8 cellular contexts compared by ENCODE assay signal in the genomic region with DNA sequence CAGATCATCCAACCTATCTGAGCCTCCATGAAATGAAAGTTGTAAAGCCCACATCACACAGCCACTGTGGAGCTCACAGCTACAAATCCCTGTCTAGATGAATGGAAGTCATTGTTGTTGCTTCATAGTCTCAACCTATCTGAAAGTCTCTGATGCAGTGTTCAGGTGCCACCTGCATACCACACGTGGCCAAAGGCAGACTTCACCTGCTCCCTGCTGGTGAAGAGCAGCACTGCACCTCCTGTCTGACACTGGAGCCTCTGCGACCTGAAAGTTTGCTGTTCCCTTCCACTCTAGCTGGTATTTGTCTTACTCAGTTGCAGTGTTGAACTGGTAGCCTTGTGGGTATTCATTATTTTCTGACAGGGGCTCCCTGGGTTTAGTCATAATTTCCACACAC.
DNase-seq lines count a peak whose midpoint lies in the region; ATAC-seq and TF ChIP-seq lines count a peak whose summit lies in the region.

No MANE protein-coding gene starts in this region.

- DNase-seq in SIG-M5 treated with dmso at 0.1 percent for 504 hours (lab: John Stamatoyannopoulos, UW; ENCODE audit: unreplicated experiment) (peak; percentile 41), SIG-M5 (lab: John Stamatoyannopoulos, UW) (no peak), inferior parietal cortex (ENCODE audit: extremely low spot score) (no peak)
- peak in 2 of 3 experiments; percentile 21 to 26 for DNase-seq in effector memory CD8-positive, alpha-beta T cell
- peak; percentile 46 for DNase-seq in stimulated activated CD4-positive, alpha-beta T cell treated with anti-CD3 and anti-CD28 coated beads, Interleukin-12 subunit alpha, Interleukin-12 subunit beta, amount 100 ng/mL, for 4 hours

- H3K27ac Mint-ChIP-seq in effector memory CD8-positive, alpha-beta T cell = no peak overlapping the region

- H3K27me3 Mint-ChIP-seq in effector memory CD8-positive, alpha-beta T cell = peaks cover 57 to 61% of the 10 kb centered on the region in 2 donors

- H3K4me1 Mint-ChIP-seq in effector memory CD8-positive, alpha-beta T cell (ENCODE audit: low read depth in 2 of 2) = no peaks in the 10 kb centered on the region

- no peaks in the 10 kb centered on the region for H3K36me3 Mint-ChIP-seq in effector memory CD8-positive, alpha-beta T cell (ENCODE audit: insufficient read depth)

- ATAC-seq in HG02973 (IDR thresholded peaks at IDR 0.05; ENCODE audit: unreplicated experiment) (peak; percentile 71), SK-N-SH treated with all-trans-retinoic acid at 6 μM for 48 hours (peak; percentile 55; the same call in 1 of the 3 replicates), GM19328 (IDR thresholded peaks at IDR 0.05; ENCODE audit: unreplicated experiment) (no peak)
- ATAC-seq in effector memory CD8-positive, alpha-beta T cell (replicated peaks) = peak; percentile 58

- no peak overlapping the region for H3K4me3 Mint-ChIP-seq in effector memory CD8-positive, alpha-beta T cell

- no peaks in the 10 kb centered on the region for H3K9me3 Mint-ChIP-seq in effector memory CD8-positive, alpha-beta T cell

TF ChIP-seq in SK-N-SH treated with all-trans-retinoic acid at 6 μM for 48 hours, 23 proteins besides CTCF, POLR2A, EP300 and RAD21:
- TF ChIP-seq ZFP3 (CRISPR knock-in tag; IDR thresholded peaks at IDR 0.05) (no peak), CSDC2 (CRISPR knock-in tag; IDR thresholded peaks at IDR 0.05) (no peak), ZNF70 (CRISPR knock-in tag; IDR thresholded peaks at IDR 0.05) (no peak), GLIS3 (CRISPR knock-in tag; IDR thresholded peaks at IDR 0.05) (no peak), ZNF8 (CRISPR knock-in tag; IDR thresholded peaks at IDR 0.05) (no peak), OSR1 (CRISPR knock-in tag; IDR thresholded peaks at IDR 0.05) (no peak), SNAI2 (CRISPR knock-in tag; IDR thresholded peaks at IDR 0.05) (no peak), BACH2 (CRISPR knock-in tag; IDR thresholded peaks at IDR 0.05; ENCODE audit: borderline replicate concordance) (no peak), TCF4 (CRISPR knock-in tag; IDR thresholded peaks at IDR 0.05; ENCODE audit: borderline replicate concordance) (no peak), TOX (CRISPR knock-in tag; IDR thresholded peaks at IDR 0.05; ENCODE audit: borderline replicate concordance) (no peak), ISL1 (CRISPR knock-in tag; IDR thresholded peaks at IDR 0.05) (no peak), ARNTL (CRISPR knock-in tag; IDR thresholded peaks at IDR 0.05; ENCODE audit: borderline replicate concordance, low read depth) (no peak), ZNF565 (CRISPR knock-in tag; conservative IDR thresholded peaks at IDR 0.05; ENCODE audit: low read depth) (no peak), PATZ1 (CRISPR knock-in tag; IDR thresholded peaks at IDR 0.05; ENCODE audit: borderline replicate concordance) (no peak), PPARA (CRISPR knock-in tag; IDR thresholded peaks at IDR 0.05; ENCODE audit: borderline replicate concordance) (no peak), ZC3H10 (CRISPR knock-in tag; IDR thresholded peaks at IDR 0.05) (no peak), RARB (CRISPR knock-in tag; IDR thresholded peaks at IDR 0.05) (no peak)
- TF ChIP-seq, protein P1, sequence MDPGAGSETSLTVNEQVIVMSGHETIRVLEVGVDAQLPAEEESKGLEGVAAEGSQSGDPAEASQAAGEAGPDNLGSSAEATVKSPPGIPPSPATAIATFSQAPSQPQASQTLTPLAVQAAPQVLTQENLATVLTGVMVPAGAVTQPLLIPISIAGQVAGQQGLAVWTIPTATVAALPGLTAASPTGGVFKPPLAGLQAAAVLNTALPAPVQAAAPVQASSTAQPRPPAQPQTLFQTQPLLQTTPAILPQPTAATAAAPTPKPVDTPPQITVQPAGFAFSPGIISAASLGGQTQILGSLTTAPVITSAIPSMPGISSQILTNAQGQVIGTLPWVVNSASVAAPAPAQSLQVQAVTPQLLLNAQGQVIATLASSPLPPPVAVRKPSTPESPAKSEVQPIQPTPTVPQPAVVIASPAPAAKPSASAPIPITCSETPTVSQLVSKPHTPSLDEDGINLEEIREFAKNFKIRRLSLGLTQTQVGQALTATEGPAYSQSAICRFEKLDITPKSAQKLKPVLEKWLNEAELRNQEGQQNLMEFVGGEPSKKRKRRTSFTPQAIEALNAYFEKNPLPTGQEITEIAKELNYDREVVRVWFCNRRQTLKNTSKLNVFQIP (CRISPR knock-in tag; IDR thresholded peaks at IDR 0.05; ENCODE audit: borderline replicate concordance, low read depth) = no peak
- TF ChIP-seq, protein P2, sequence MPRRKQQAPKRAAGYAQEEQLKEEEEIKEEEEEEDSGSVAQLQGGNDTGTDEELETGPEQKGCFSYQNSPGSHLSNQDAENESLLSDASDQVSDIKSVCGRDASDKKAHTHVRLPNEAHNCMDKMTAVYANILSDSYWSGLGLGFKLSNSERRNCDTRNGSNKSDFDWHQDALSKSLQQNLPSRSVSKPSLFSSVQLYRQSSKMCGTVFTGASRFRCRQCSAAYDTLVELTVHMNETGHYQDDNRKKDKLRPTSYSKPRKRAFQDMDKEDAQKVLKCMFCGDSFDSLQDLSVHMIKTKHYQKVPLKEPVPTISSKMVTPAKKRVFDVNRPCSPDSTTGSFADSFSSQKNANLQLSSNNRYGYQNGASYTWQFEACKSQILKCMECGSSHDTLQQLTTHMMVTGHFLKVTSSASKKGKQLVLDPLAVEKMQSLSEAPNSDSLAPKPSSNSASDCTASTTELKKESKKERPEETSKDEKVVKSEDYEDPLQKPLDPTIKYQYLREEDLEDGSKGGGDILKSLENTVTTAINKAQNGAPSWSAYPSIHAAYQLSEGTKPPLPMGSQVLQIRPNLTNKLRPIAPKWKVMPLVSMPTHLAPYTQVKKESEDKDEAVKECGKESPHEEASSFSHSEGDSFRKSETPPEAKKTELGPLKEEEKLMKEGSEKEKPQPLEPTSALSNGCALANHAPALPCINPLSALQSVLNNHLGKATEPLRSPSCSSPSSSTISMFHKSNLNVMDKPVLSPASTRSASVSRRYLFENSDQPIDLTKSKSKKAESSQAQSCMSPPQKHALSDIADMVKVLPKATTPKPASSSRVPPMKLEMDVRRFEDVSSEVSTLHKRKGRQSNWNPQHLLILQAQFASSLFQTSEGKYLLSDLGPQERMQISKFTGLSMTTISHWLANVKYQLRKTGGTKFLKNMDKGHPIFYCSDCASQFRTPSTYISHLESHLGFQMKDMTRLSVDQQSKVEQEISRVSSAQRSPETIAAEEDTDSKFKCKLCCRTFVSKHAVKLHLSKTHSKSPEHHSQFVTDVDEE (CRISPR knock-in tag; IDR thresholded peaks at IDR 0.05) = no peak
- TF ChIP-seq, protein P3, sequence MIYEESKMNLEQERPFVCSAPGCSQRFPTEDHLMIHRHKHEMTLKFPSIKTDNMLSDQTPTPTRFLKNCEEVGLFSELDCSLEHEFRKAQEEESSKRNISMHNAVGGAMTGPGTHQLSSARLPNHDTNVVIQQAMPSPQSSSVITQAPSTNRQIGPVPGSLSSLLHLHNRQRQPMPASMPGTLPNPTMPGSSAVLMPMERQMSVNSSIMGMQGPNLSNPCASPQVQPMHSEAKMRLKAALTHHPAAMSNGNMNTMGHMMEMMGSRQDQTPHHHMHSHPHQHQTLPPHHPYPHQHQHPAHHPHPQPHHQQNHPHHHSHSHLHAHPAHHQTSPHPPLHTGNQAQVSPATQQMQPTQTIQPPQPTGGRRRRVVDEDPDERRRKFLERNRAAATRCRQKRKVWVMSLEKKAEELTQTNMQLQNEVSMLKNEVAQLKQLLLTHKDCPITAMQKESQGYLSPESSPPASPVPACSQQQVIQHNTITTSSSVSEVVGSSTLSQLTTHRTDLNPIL (CRISPR knock-in tag; IDR thresholded peaks at IDR 0.05; ENCODE audit: low read depth) = no peak

Comparison
In these comparisons a context has a peak if more than half of its experiments do, and no peak if none do; other contexts are left out.
1. DNase-seq: peak in SIG-M5 treated with dmso at 0.1 percent for 504 hours (single experiment), effector memory CD8-positive, alpha-beta T cell (2 of 3) and stimulated activated CD4-positive, alpha-beta T cell treated with anti-CD3 and anti-CD28 coated beads, Interleukin-12 subunit alpha, Interleukin-12 subunit beta, amount 100 ng/mL, for 4 hours (single experiment); none in SIG-M5 (single experiment) and inferior parietal cortex (single experiment).